In the genomic region with DNA sequence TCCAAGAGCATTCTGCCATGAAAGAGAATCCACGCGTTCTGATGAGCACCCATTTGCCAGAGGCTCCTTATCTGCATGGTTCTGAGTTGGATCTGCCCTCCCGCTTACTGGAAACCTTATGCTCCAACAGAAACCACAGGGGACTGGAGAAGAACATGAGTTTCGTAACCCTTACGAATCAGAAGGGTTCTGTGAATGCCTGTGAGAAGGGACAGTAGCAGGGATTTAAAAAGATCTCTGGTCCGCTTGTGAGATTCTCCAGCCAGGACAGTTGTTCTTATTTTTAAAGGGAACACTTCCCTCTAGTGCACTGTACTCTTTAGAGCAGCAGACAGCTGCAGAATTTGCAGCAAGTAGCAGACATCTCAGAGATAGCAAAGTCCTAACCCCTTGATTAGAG, we compare ENCODE assay signal across 2 cellular contexts.
A peak's percentile ranks its signal among the peaks of the same experiment; 100 is the strongest.
TF ChIP-seq lines count a peak whose summit lies in the region.

No MANE protein-coding gene starts in this region.

TF ChIP-seq in IMR-90, 13 proteins besides CTCF, POLR2A, EP300 and RAD21:
- peak; percentile 21; the same call in 1 of the 2 replicates for TF ChIP-seq CEBPB (IDR thresholded peaks at IDR 0.05; ENCODE audit: low read depth, low read length)
- TF ChIP-seq SMC3 (IDR thresholded peaks at IDR 0.05; ENCODE audit: low read depth, low read length): no peak
- no peak for TF ChIP-seq MAZ (IDR thresholded peaks at IDR 0.05; ENCODE audit: borderline replicate concordance, low read depth, low read length)
- TF ChIP-seq, protein P1, sequence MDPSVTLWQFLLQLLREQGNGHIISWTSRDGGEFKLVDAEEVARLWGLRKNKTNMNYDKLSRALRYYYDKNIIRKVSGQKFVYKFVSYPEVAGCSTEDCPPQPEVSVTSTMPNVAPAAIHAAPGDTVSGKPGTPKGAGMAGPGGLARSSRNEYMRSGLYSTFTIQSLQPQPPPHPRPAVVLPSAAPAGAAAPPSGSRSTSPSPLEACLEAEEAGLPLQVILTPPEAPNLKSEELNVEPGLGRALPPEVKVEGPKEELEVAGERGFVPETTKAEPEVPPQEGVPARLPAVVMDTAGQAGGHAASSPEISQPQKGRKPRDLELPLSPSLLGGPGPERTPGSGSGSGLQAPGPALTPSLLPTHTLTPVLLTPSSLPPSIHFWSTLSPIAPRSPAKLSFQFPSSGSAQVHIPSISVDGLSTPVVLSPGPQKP (IDR thresholded peaks at IDR 0.05; ENCODE audit: borderline replicate concordance, low read depth, low read length): no peak
- TF ChIP-seq FOS (IDR thresholded peaks at IDR 0.05; ENCODE audit: low read depth, low read length): no peak
- TF ChIP-seq CHD1 (IDR thresholded peaks at IDR 0.05; ENCODE audit: low read depth, low read length): no peak

TF ChIP-seq in K562, 482 proteins besides CTCF, POLR2A, EP300 and RAD21:
- TF ChIP-seq ZNF217 (CRISPR knock-in tag; IDR thresholded peaks at IDR 0.05) (no peak), NCOA4 (IDR thresholded peaks at IDR 0.05; ENCODE audit: partially characterized antibody) (no peak), SLC30A9 (CRISPR knock-in tag; IDR thresholded peaks at IDR 0.05) (no peak), NR1H2 (CRISPR knock-in tag; IDR thresholded peaks at IDR 0.05) (no peak), ASH1L (IDR thresholded peaks at IDR 0.05; ENCODE audit: borderline replicate concordance, low read depth, partially characterized antibody) (no peak), TFAM (CRISPR knock-in tag; conservative IDR thresholded peaks at IDR 0.05) (no peak), NRF1 (conservative IDR thresholded peaks at IDR 0.05 in 1 of 2, IDR thresholded peaks at IDR 0.05 in 1 of 2) (no peak), TCF7 (IDR thresholded peaks at IDR 0.05; ENCODE audit: borderline replicate concordance) (no peak), ETV1 (tag; conservative IDR thresholded peaks at IDR 0.05; ENCODE audit: low read depth) (no peak), HNRNPH1 (optimal IDR thresholded peaks at IDR 0.05; ENCODE audit: low read depth, low read length) (no peak), ZNF79 (CRISPR knock-in tag; IDR thresholded peaks at IDR 0.05; ENCODE audit: low read depth) (no peak), XRCC5 (IDR thresholded peaks at IDR 0.05; ENCODE audit: low read depth, low read length) (no peak), U2AF1 (optimal IDR thresholded peaks at IDR 0.05; ENCODE audit: low read depth, low read length) (no peak)
- TF ChIP-seq, protein P2, sequence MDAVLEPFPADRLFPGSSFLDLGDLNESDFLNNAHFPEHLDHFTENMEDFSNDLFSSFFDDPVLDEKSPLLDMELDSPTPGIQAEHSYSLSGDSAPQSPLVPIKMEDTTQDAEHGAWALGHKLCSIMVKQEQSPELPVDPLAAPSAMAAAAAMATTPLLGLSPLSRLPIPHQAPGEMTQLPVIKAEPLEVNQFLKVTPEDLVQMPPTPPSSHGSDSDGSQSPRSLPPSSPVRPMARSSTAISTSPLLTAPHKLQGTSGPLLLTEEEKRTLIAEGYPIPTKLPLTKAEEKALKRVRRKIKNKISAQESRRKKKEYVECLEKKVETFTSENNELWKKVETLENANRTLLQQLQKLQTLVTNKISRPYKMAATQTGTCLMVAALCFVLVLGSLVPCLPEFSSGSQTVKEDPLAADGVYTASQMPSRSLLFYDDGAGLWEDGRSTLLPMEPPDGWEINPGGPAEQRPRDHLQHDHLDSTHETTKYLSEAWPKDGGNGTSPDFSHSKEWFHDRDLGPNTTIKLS (IDR thresholded peaks at IDR 0.05; ENCODE audit: borderline replicate concordance, low read depth): no peak
- TF ChIP-seq, protein P3, sequence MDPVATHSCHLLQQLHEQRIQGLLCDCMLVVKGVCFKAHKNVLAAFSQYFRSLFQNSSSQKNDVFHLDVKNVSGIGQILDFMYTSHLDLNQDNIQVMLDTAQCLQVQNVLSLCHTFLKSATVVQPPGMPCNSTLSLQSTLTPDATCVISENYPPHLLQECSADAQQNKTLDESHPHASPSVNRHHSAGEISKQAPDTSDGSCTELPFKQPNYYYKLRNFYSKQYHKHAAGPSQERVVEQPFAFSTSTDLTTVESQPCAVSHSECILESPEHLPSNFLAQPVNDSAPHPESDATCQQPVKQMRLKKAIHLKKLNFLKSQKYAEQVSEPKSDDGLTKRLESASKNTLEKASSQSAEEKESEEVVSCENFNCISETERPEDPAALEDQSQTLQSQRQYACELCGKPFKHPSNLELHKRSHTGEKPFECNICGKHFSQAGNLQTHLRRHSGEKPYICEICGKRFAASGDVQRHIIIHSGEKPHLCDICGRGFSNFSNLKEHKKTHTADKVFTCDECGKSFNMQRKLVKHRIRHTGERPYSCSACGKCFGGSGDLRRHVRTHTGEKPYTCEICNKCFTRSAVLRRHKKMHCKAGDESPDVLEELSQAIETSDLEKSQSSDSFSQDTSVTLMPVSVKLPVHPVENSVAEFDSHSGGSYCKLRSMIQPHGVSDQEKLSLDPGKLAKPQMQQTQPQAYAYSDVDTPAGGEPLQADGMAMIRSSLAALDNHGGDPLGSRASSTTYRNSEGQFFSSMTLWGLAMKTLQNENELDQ (CRISPR knock-in tag; IDR thresholded peaks at IDR 0.05; ENCODE audit: borderline replicate concordance): no peak
- TF ChIP-seq, protein P4, sequence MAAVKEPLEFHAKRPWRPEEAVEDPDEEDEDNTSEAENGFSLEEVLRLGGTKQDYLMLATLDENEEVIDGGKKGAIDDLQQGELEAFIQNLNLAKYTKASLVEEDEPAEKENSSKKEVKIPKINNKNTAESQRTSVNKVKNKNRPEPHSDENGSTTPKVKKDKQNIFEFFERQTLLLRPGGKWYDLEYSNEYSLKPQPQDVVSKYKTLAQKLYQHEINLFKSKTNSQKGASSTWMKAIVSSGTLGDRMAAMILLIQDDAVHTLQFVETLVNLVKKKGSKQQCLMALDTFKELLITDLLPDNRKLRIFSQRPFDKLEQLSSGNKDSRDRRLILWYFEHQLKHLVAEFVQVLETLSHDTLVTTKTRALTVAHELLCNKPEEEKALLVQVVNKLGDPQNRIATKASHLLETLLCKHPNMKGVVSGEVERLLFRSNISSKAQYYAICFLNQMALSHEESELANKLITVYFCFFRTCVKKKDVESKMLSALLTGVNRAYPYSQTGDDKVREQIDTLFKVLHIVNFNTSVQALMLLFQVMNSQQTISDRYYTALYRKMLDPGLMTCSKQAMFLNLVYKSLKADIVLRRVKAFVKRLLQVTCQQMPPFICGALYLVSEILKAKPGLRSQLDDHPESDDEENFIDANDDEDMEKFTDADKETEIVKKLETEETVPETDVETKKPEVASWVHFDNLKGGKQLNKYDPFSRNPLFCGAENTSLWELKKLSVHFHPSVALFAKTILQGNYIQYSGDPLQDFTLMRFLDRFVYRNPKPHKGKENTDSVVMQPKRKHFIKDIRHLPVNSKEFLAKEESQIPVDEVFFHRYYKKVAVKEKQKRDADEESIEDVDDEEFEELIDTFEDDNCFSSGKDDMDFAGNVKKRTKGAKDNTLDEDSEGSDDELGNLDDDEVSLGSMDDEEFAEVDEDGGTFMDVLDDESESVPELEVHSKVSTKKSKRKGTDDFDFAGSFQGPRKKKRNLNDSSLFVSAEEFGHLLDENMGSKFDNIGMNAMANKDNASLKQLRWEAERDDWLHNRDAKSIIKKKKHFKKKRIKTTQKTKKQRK (IDR thresholded peaks at IDR 0.05; ENCODE audit: borderline replicate concordance, low read depth, low read length): no peak
- TF ChIP-seq, protein P5, sequence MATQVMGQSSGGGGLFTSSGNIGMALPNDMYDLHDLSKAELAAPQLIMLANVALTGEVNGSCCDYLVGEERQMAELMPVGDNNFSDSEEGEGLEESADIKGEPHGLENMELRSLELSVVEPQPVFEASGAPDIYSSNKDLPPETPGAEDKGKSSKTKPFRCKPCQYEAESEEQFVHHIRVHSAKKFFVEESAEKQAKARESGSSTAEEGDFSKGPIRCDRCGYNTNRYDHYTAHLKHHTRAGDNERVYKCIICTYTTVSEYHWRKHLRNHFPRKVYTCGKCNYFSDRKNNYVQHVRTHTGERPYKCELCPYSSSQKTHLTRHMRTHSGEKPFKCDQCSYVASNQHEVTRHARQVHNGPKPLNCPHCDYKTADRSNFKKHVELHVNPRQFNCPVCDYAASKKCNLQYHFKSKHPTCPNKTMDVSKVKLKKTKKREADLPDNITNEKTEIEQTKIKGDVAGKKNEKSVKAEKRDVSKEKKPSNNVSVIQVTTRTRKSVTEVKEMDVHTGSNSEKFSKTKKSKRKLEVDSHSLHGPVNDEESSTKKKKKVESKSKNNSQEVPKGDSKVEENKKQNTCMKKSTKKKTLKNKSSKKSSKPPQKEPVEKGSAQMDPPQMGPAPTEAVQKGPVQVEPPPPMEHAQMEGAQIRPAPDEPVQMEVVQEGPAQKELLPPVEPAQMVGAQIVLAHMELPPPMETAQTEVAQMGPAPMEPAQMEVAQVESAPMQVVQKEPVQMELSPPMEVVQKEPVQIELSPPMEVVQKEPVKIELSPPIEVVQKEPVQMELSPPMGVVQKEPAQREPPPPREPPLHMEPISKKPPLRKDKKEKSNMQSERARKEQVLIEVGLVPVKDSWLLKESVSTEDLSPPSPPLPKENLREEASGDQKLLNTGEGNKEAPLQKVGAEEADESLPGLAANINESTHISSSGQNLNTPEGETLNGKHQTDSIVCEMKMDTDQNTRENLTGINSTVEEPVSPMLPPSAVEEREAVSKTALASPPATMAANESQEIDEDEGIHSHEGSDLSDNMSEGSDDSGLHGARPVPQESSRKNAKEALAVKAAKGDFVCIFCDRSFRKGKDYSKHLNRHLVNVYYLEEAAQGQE (CRISPR knock-in tag; IDR thresholded peaks at IDR 0.05; ENCODE audit: low read depth): no peak
- TF ChIP-seq, protein P6, sequence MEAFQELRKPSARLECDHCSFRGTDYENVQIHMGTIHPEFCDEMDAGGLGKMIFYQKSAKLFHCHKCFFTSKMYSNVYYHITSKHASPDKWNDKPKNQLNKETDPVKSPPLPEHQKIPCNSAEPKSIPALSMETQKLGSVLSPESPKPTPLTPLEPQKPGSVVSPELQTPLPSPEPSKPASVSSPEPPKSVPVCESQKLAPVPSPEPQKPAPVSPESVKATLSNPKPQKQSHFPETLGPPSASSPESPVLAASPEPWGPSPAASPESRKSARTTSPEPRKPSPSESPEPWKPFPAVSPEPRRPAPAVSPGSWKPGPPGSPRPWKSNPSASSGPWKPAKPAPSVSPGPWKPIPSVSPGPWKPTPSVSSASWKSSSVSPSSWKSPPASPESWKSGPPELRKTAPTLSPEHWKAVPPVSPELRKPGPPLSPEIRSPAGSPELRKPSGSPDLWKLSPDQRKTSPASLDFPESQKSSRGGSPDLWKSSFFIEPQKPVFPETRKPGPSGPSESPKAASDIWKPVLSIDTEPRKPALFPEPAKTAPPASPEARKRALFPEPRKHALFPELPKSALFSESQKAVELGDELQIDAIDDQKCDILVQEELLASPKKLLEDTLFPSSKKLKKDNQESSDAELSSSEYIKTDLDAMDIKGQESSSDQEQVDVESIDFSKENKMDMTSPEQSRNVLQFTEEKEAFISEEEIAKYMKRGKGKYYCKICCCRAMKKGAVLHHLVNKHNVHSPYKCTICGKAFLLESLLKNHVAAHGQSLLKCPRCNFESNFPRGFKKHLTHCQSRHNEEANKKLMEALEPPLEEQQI (IDR thresholded peaks at IDR 0.05): no peak
- TF ChIP-seq, protein P7, sequence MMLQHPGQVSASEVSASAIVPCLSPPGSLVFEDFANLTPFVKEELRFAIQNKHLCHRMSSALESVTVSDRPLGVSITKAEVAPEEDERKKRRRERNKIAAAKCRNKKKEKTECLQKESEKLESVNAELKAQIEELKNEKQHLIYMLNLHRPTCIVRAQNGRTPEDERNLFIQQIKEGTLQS (IDR thresholded peaks at IDR 0.05): no peak
- TF ChIP-seq, protein P7 (CRISPR knock-in tag; conservative IDR thresholded peaks at IDR 0.05): no peak
